29 cellular contexts compared by ENCODE assay signal in genomic region chr22:28414017-28414416, GRCh38.
DNase-seq lines count a peak whose midpoint lies in the region; TF ChIP-seq lines count a peak whose summit lies in the region.
"Had no signal": no experiment of that assay in that cellular context is flagged by ENCODE, and none has a peak within 500 bp of the region (broad histone marks: within the 10 kb centered on the region; RNA-seq: fewer than 3 reads in every experiment).

No MANE protein-coding gene starts in this region.

- no peak overlapping the region for H3K9ac ChIP-seq in neural cell (ENCODE audit: low read length)
- H3K9ac ChIP-seq: BLaER1 treated with 17β-estradiol and CSF1 and Interleukin-3, amounts not matched to agents 10 nM and 100 nM had no signal

- no peaks in the 10 kb centered on the region for H3F3A ChIP-seq in neural cell (ENCODE audit: insufficient read depth, low read length, poor library complexity, severe bottlenecking)

- no peaks in the 10 kb centered on the region for H3K27me3 ChIP-seq in ascending aorta
- no peaks in the 10 kb centered on the region for H3K27me3 ChIP-seq in left ventricle myocardium inferior (ENCODE audit: low read depth)
- no peaks in the 10 kb centered on the region for H3K27me3 ChIP-seq in neural cell (ENCODE audit: insufficient read depth, low read depth, low read length)
- H3K27me3 ChIP-seq: BLaER1 treated with 17β-estradiol and CSF1 and Interleukin-3, amounts not matched to agents 10 nM and 100 nM; neutrophil; upper lobe of right lung had no signal

- intact Hi-C loops in ascending aorta (cut with DNase I) = no loop called here
- intact Hi-C loops in left ventricle myocardium inferior (cut with micrococcal nuclease) = no loop called here
- intact Hi-C loops in activated T-helper 2 cell treated with anti-CD3 and anti-CD28 coated beads, Interferon-gamma antibody, Interleukin-2, Interleukin-4, amounts not matched to agents 10 μg/mL and 5 μg/mL and 100 μg/mL, durations not matched to agents 14 hours and 24 hours and 36 hours (cut with micrococcal nuclease) = no loop called here

- peaks cover 4% of the 10 kb centered on the region for H3K4me1 Mint-ChIP-seq in activated T-helper 2 cell treated with anti-CD3 and anti-CD28 coated beads, Interferon-gamma antibody, Interleukin-2, Interleukin-4, amounts not matched to agents 10 μg/mL and 5 μg/mL and 100 μg/mL, durations not matched to agents 14 hours and 24 hours and 36 hours (ENCODE audit: low read depth)
- H3K4me1 Mint-ChIP-seq: activated T-helper 17 cell treated with anti-CD3 and anti-CD28 coated beads, Interleukin-2, amount 50 U/mL, for 72 hours; central memory CD8-positive, alpha-beta T cell had no signal

- no peak overlapping the region for H2AFZ ChIP-seq in neural cell (ENCODE audit: low read depth, low read length)

- TF ChIP-seq CTCF in ascending aorta (IDR thresholded peaks at IDR 0.05) = no peak
- TF ChIP-seq CTCF in left ventricle myocardium inferior (IDR thresholded peaks at IDR 0.05; ENCODE audit: borderline replicate concordance) = no peak
- TF ChIP-seq CTCF in neural cell (IDR thresholded peaks at IDR 0.05; ENCODE audit: poor library complexity, severe bottlenecking) = no peak

- no peak overlapping the region for H3K27ac Mint-ChIP-seq in activated T-helper 2 cell treated with anti-CD3 and anti-CD28 coated beads, Interferon-gamma antibody, Interleukin-2, Interleukin-4, amounts not matched to agents 10 μg/mL and 5 μg/mL and 100 μg/mL, durations not matched to agents 14 hours and 24 hours and 36 hours
- H3K27ac Mint-ChIP-seq: activated naive CD4-positive, alpha-beta T cell treated with anti-CD3 and anti-CD28 coated beads, Interleukin-2, amount 50 U/mL, for 72 hours; activated T-helper 17 cell treated with anti-CD3 and anti-CD28 coated beads, Interleukin-2, amount 50 U/mL, for 72 hours had no signal

- H3K36me3 Mint-ChIP-seq in activated T-helper 2 cell treated with anti-CD3 and anti-CD28 coated beads, Interferon-gamma antibody, Interleukin-2, Interleukin-4, amounts not matched to agents 10 μg/mL and 5 μg/mL and 100 μg/mL, durations not matched to agents 14 hours and 24 hours and 36 hours (ENCODE audit: low read depth) = no peaks in the 10 kb centered on the region
- H3K36me3 Mint-ChIP-seq: activated naive CD4-positive, alpha-beta T cell treated with anti-CD3 and anti-CD28 coated beads, Interleukin-2, amount 50 U/mL, for 72 hours had no signal

- TF ChIP-seq RAD21 in neural cell (conservative IDR thresholded peaks at IDR 0.05) = no peak

- no peaks in the 10 kb centered on the region for H3K9me3 ChIP-seq in ascending aorta
- no peaks in the 10 kb centered on the region for H3K9me3 ChIP-seq in left ventricle myocardium inferior (replicated peaks)
- no peaks in the 10 kb centered on the region for H3K9me3 ChIP-seq in neural cell (ENCODE audit: low read length)
- H3K9me3 ChIP-seq: BLaER1 treated with 17β-estradiol and CSF1 and Interleukin-3, amounts not matched to agents 10 nM and 100 nM; Caco-2; lower lobe of right lung; neutrophil; psoas muscle; upper lobe of right lung had no signal

- peaks cover 4% of the 10 kb centered on the region for H3K27me3 Mint-ChIP-seq in activated T-helper 2 cell treated with anti-CD3 and anti-CD28 coated beads, Interferon-gamma antibody, Interleukin-2, Interleukin-4, amounts not matched to agents 10 μg/mL and 5 μg/mL and 100 μg/mL, durations not matched to agents 14 hours and 24 hours and 36 hours (ENCODE audit: low read depth)

- no peak overlapping the region for H3K4me3 ChIP-seq in ascending aorta
- H3K4me3 ChIP-seq in left ventricle myocardium inferior = no peak overlapping the region
- H3K4me3 ChIP-seq in neural cell (ENCODE audit: low read length) = no peak overlapping the region
- H3K4me3 ChIP-seq: BLaER1 treated with 17β-estradiol and CSF1 and Interleukin-3, amounts not matched to agents 10 nM and 100 nM; lower lobe of right lung; psoas muscle; SK-N-MC; upper lobe of right lung had no signal

- no peaks in the 10 kb centered on the region for H3K9me2 ChIP-seq in neural cell (ENCODE audit: insufficient read depth, low read length)

- H4K20me1 ChIP-seq in neural cell (ENCODE audit: insufficient read depth) = no peaks in the 10 kb centered on the region
- H4K20me1 ChIP-seq: BLaER1 treated with 17β-estradiol and CSF1 and Interleukin-3, amounts not matched to agents 10 nM and 100 nM had no signal

- H3K79me2 ChIP-seq in neural cell (replicated peaks; ENCODE audit: insufficient read depth, low read length) = peaks cover 31% of the 10 kb centered on the region

- H3K4me1 ChIP-seq in ascending aorta = peaks cover 0 to 21% of the 10 kb centered on the region in 2 donors
- peaks cover 41% of the 10 kb centered on the region for H3K4me1 ChIP-seq in left ventricle myocardium inferior

- peak overlapping the region; percentile 3 to 30 for H3K27ac ChIP-seq in ascending aorta
- peak overlapping the region; percentile 20 for H3K27ac ChIP-seq in left ventricle myocardium inferior (replicated peaks)
- H3K27ac ChIP-seq in neural cell (ENCODE audit: low read length) = no peak overlapping the region
- H3K27ac ChIP-seq: BLaER1 treated with 17β-estradiol and CSF1 and Interleukin-3, amounts not matched to agents 10 nM and 100 nM; epithelial cell of prostate; HL-60; lower lobe of right lung; neutrophil; psoas muscle; SK-N-MC; upper lobe of right lung had no signal

- H3K4me3 Mint-ChIP-seq in activated T-helper 2 cell treated with anti-CD3 and anti-CD28 coated beads, Interferon-gamma antibody, Interleukin-2, Interleukin-4, amounts not matched to agents 10 μg/mL and 5 μg/mL and 100 μg/mL, durations not matched to agents 14 hours and 24 hours and 36 hours (ENCODE audit: low read depth) = no peak overlapping the region
- H3K4me3 Mint-ChIP-seq: activated T-helper 17 cell treated with anti-CD3 and anti-CD28 coated beads, Interleukin-2, amount 50 U/mL, for 72 hours; central memory CD8-positive, alpha-beta T cell had no signal

- no peak overlapping the region for H3K4me2 ChIP-seq in neural cell (ENCODE audit: low read length)
- H3K4me2 ChIP-seq: BLaER1 treated with 17β-estradiol and CSF1 and Interleukin-3, amounts not matched to agents 10 nM and 100 nM had no signal

- no peaks in the 10 kb centered on the region for H3K9me3 Mint-ChIP-seq in activated T-helper 2 cell treated with anti-CD3 and anti-CD28 coated beads, Interferon-gamma antibody, Interleukin-2, Interleukin-4, amounts not matched to agents 10 μg/mL and 5 μg/mL and 100 μg/mL, durations not matched to agents 14 hours and 24 hours and 36 hours
- H3K9me3 Mint-ChIP-seq: activated naive CD4-positive, alpha-beta T cell treated with anti-CD3 and anti-CD28 coated beads, Interleukin-2, amount 50 U/mL, for 72 hours; activated T-helper 17 cell treated with anti-CD3 and anti-CD28 coated beads, Interleukin-2, amount 50 U/mL, for 72 hours; central memory CD8-positive, alpha-beta T cell had no signal

- TF ChIP-seq EP300 in neural cell (conservative IDR thresholded peaks at IDR 0.05; ENCODE audit: poor library complexity, severe bottlenecking) = peak; percentile 48

- H3K36me3 ChIP-seq in ascending aorta = no peaks in the 10 kb centered on the region
- H3K36me3 ChIP-seq in left ventricle myocardium inferior = no peaks in the 10 kb centered on the region
- H3K36me3 ChIP-seq in neural cell (ENCODE audit: insufficient read depth, low read length) = no peaks in the 10 kb centered on the region
- H3K36me3 ChIP-seq: BLaER1 treated with 17β-estradiol and CSF1 and Interleukin-3, amounts not matched to agents 10 nM and 100 nM; lower lobe of right lung; neutrophil; upper lobe of right lung had no signal

- peak; percentile 18 for DNase-seq in AG20443 (ENCODE audit: low spot score)
- DNase-seq in ascending aorta (ENCODE audit: low spot score in 2 of 2) = no peak
- DNase-seq in left ventricle myocardium inferior = no peak
- DNase-seq in activated CD8-positive, alpha-beta memory T cell treated with anti-CD3 and anti-CD28 coated beads, Interleukin-2, amount 50 U/mL, for 48 hours = no peak
- no peak for DNase-seq in GDM1 (lab: John Stamatoyannopoulos, UW)
- DNase-seq in ecto neural progenitor cell (ENCODE audit: low spot score) = no peak
- no peak for DNase-seq in activated T-helper 2 cell treated with anti-CD3 and anti-CD28 coated beads, Interferon-gamma antibody, Interleukin-2, Interleukin-4, amounts not matched to agents 10 μg/mL and 5 μg/mL and 100 μg/mL, durations not matched to agents 14 hours and 24 hours and 36 hours (ENCODE audit: low spot score)
- DNase-seq: ACHN; activated CD4-positive, alpha-beta T cell treated with anti-CD3 and anti-CD28 coated beads, Interleukin-2, amount 50 U/mL, for 48 hours; activated CD8-positive, alpha-beta memory T cell treated with anti-CD3 and anti-CD28 coated beads, Interleukin-2, amount 50 U/mL, for 4 hours; Caco-2; DND-41; hippocampal formation; lower lobe of right lung; NCI-H1092; NCI-H2029; psoas muscle; small intestine; stimulated activated CD4-positive, alpha-beta T cell treated with anti-CD3 and anti-CD28 coated beads, Interleukin-1b, Interleukin-23, amount 100 ng/mL, for 48 hours; upper lobe of right lung had no signal

TF ChIP-seq in neural cell, 6 proteins besides CTCF, POLR2A, EP300 and RAD21:
- peak; percentile 18 for TF ChIP-seq POLR2AphosphoS5 (IDR thresholded peaks at IDR 0.05)
- TF ChIP-seq SMC3 (conservative IDR thresholded peaks at IDR 0.05; ENCODE audit: poor library complexity) = no peak
